Comparison of ENCODE assay signal across 8 cellular contexts in genomic region chr9:74887041-74887980, GRCh38. TPM values are rescaled to one million over a fixed set of nuclear protein-coding genes. Genes with fewer than 3 reads are reported as not detected.
DNase-seq lines count a peak whose midpoint lies in the region; ATAC-seq and TF ChIP-seq lines count a peak whose summit lies in the region.

TSS of gene TRPM6 (minus strand) at chr9:74887921. CDS start at chr9:74887856, 65 bp downstream.

- H3K4me3 ChIP-seq in GM06990 (replicated peaks; ENCODE audit: low read depth, low read length), result peak within 1 kb of the TSS; percentile 38
- H3K4me3 ChIP-seq in SK-N-MC, result peak within 1 kb of the TSS; percentile 78
- H3K4me3 ChIP-seq in iPS-11a (ENCODE audit: low read depth, low read length), result peak within 1 kb of the TSS; percentile 69

- no peaks in the 10 kb centered on the region for H3K36me3 Mint-ChIP-seq in brain

- TF ChIP-seq CTCF in GM06990 (IDR thresholded peaks at IDR 0.05; ENCODE audit: insufficient read depth, low read length, poor library complexity, severe bottlenecking) (no peak), brain (conservative IDR thresholded peaks at IDR 0.05) (no peak)

- DNase-seq in GM06990 (ENCODE audit: extremely low read depth, insufficient read length) (peak; percentile 10), LoVo (ENCODE audit: low spot score) (peak; percentile 74), SK-N-MC (ENCODE audit: low read depth, low spot score) (peak; percentile 32), retina (peak; percentile 83), NK-92 (lab: John Stamatoyannopoulos, UW; ENCODE audit: unreplicated experiment) (no peak)

- H3K27me3 Mint-ChIP-seq in brain, result peaks cover 32% of the 10 kb centered on the region

- H3K27ac Mint-ChIP-seq in brain, result peak within 1 kb of the TSS in 2 of 5 experiments; percentile 19 to 47

- H3K27ac ChIP-seq in SK-N-MC, result no peak within 1 kb of the TSS

- no peak within 1 kb of the TSS for H3K9ac ChIP-seq in SK-N-MC (ENCODE audit: insufficient read length)

- ATAC-seq in HG02973 (IDR thresholded peaks at IDR 0.05; ENCODE audit: unreplicated experiment), result no peak

- H3K27me3 ChIP-seq in GM06990 (replicated peaks; ENCODE audit: control insufficient read depth, insufficient read depth, low read length), result no peaks in the 10 kb centered on the region; the same call in 1 of the 2 replicates

- H3K4me1 Mint-ChIP-seq in brain, result peaks cover 4% of the 10 kb centered on the region

- no peaks in the 10 kb centered on the region for H3K9me3 ChIP-seq in SK-N-MC (ENCODE audit: low read depth, low read length)

- no peaks in the 10 kb centered on the region for H3K36me3 ChIP-seq in GM06990 (ENCODE audit: control insufficient read depth, insufficient read depth, low read length)
- H3K36me3 ChIP-seq in SK-N-MC (ENCODE audit: insufficient read depth, low read length), result no peaks in the 10 kb centered on the region

- H3K9me3 Mint-ChIP-seq in brain, result peaks cover 5 to 14% (median 12%) of the 10 kb centered on the region in 5 experiments

- H3K4me3 Mint-ChIP-seq in brain, result peak within 1 kb of the TSS; percentile 86 to 95 (median 91)

RNA-seq across cellular contexts. Expression of gene TRPM6, which starts in this region (rescaled TPM):
- 0.32 TPM for polyA plus RNA-seq in brain (ENCODE audit: insufficient read depth, low read depth, low replicate concordance)
